Comparison of ENCODE assay signal across 21 cellular contexts in genomic region chr6:160163912-160164311, GRCh38. TPM values are rescaled to one million over a fixed set of nuclear protein-coding genes. Genes with fewer than 3 reads are reported as not detected.
A peak's percentile ranks its signal among the peaks of the same experiment; 100 is the strongest.
DNase-seq lines count a peak whose midpoint lies in the region; ATAC-seq, FAIRE-seq and TF ChIP-seq lines count a peak whose summit lies in the region.
"Had no signal": no experiment of that assay in that cellular context is flagged by ENCODE, and none has a peak within 500 bp of the region (broad histone marks: within the 10 kb centered on the region; RNA-seq: fewer than 3 reads in every experiment).

No MANE protein-coding gene starts in this region.

- no peak overlapping the region for H3K4me3 Mint-ChIP-seq in endodermal cell
- H3K4me3 Mint-ChIP-seq: CD14-positive monocyte; CD4-positive, alpha-beta T cell; CD8-positive, alpha-beta memory T cell; H9 had no signal

- H3K36me3 ChIP-seq in K562 (ENCODE audit: control insufficient read depth, insufficient read depth, low read length) (no peaks in the 10 kb centered on the region), right lobe of liver (peaks cover 0 to 8% (median 1%) of the 10 kb centered on the region in 4 donors), endodermal cell (ENCODE audit: control insufficient read depth, insufficient read depth, low read length) (no peaks in the 10 kb centered on the region)
- H3K36me3 ChIP-seq: BE2C; BLaER1 treated with 17β-estradiol and CSF1 and Interleukin-3, amounts not matched to agents 10 nM and 100 nM had no signal

- no peak for TF ChIP-seq RAD21 in K562 (CRISPR knock-in tag; conservative IDR thresholded peaks at IDR 0.05 in 1 of 2, IDR thresholded peaks at IDR 0.05 in 1 of 2)

- CTCF ChIA-PET in K562 (lab: Yijun Ruan, JAX; ENCODE audit: low intra/inter-chr PET ratio): no interaction called here

- H3K9ac ChIP-seq in K562 (ENCODE audit: insufficient read depth in 1 of 2, low read depth in 2 of 2, low read length in 2 of 2) (no peak overlapping the region), endodermal cell (ENCODE audit: extremely low read depth, low read length, poor library complexity, severe bottlenecking) (no peak overlapping the region)
- H3K9ac ChIP-seq: BLaER1 treated with 17β-estradiol and CSF1 and Interleukin-3, amounts not matched to agents 10 nM and 100 nM had no signal

- peaks cover 22% of the 10 kb centered on the region for H3K4me1 Mint-ChIP-seq in endodermal cell
- H3K4me1 Mint-ChIP-seq: CD14-positive monocyte; CD8-positive, alpha-beta memory T cell had no signal

- no peaks in the 10 kb centered on the region for H3K79me2 ChIP-seq in K562 (ENCODE audit: control insufficient read depth, insufficient read depth, low read length)

- TF ChIP-seq POLR2A in K562 (conservative IDR thresholded peaks at IDR 0.05) (no peak), right lobe of liver (IDR thresholded peaks at IDR 0.05) (no peak)

- H3K9me3 Mint-ChIP-seq in endodermal cell: peaks cover 11% of the 10 kb centered on the region

- H3K4me3 ChIP-seq in K562 (no peak overlapping the region), right lobe of liver (peak overlapping the region in 2 of 3 donors; percentile 34 to 48), endodermal cell (ENCODE audit: low read length) (no peak overlapping the region)
- H3K4me3 ChIP-seq: BLaER1 treated with 17β-estradiol and CSF1 and Interleukin-3, amounts not matched to agents 10 nM and 100 nM; GM12878 had no signal

- no peak overlapping the region for H3K27ac Mint-ChIP-seq in endodermal cell
- H3K27ac Mint-ChIP-seq: CD14-positive monocyte; CD4-positive, alpha-beta T cell; H9 had no signal

- peaks cover 9 to 41% of the 10 kb centered on the region in 2 experiments; a peak in 3 of 5 replicates for H3K27me3 ChIP-seq in K562 (ENCODE audit: control insufficient read depth in 2 of 2, insufficient read depth in 2 of 2, low read length in 2 of 2)
- no peaks in the 10 kb centered on the region for H3K27me3 ChIP-seq in right lobe of liver
- no peaks in the 10 kb centered on the region for H3K27me3 ChIP-seq in endodermal cell (ENCODE audit: control insufficient read depth, insufficient read depth, low read length, poor library complexity, severe bottlenecking)
- H3K27me3 ChIP-seq: BE2C; BLaER1 treated with 17β-estradiol and CSF1 and Interleukin-3, amounts not matched to agents 10 nM and 100 nM had no signal

- POLR2A ChIA-PET in K562 (lab: Yijun Ruan, JAX): no interaction called here

- TF ChIP-seq CTCF in K562 (IDR thresholded peaks at IDR 0.05 in 2 of 3, conservative IDR thresholded peaks at IDR 0.05 in 1 of 3; ENCODE audit: insufficient read depth in 2 of 3, low read depth in 1 of 3, low read length in 3 of 3) (no peak), right lobe of liver (IDR thresholded peaks at IDR 0.05) (no peak), endodermal cell (conservative IDR thresholded peaks at IDR 0.05) (no peak)

- no peak overlapping the region for H3K27ac ChIP-seq in K562 (ENCODE audit: extremely low read depth, low read depth, low read length)
- H3K27ac ChIP-seq in right lobe of liver: peak overlapping the region; percentile 69 to 95 (median 94)
- no peak overlapping the region for H3K27ac ChIP-seq in endodermal cell (ENCODE audit: low read depth, low read length)
- H3K27ac ChIP-seq: BLaER1 treated with 17β-estradiol and CSF1 and Interleukin-3, amounts not matched to agents 10 nM and 100 nM had no signal

- in situ Hi-C loops in K562 (cut with MboI): no loop called here

- no TSS peak for BruUV-seq in K562 (replicated peaks; lab: Mats Ljungman, UMichigan)

- H3K9me1 ChIP-seq in K562 (ENCODE audit: control insufficient read depth, insufficient read depth, low read length): no peaks in the 10 kb centered on the region

- no peak overlapping the region for H2AFZ ChIP-seq in K562 (ENCODE audit: low read depth, low read length)

- H3K4me2 ChIP-seq in K562 (ENCODE audit: insufficient read depth, low read length): no peak overlapping the region
- H3K4me2 ChIP-seq: BLaER1 treated with 17β-estradiol and CSF1 and Interleukin-3, amounts not matched to agents 10 nM and 100 nM had no signal

- no peak for FAIRE-seq in K562 (lab: Jason Lieb, UNC)
- FAIRE-seq: D721Med, GM12878, GM19239 had no signal

- ATAC-seq in K562 (no peak), left lobe of liver (peak; percentile 9), right lobe of liver (peak in 2 of 4 donors; percentile 1 to 15), GM21528 (IDR thresholded peaks at IDR 0.05; ENCODE audit: low FRiP score, unreplicated experiment) (no peak)
- ATAC-seq: GM12878, HCT116 had no signal

- no peak for DNase-seq in K562 (ENCODE audit: extremely low read depth in 1 of 4, low spot score in 3 of 4)
- DNase-seq in left lobe of liver (ENCODE audit: low spot score): no peak
- no peak for DNase-seq in right lobe of liver
- DNase-seq in endodermal cell: no peak
- no peak for DNase-seq in AML-193 (lab: John Stamatoyannopoulos, UW)
- DNase-seq: BE2C; CD4-positive, alpha-beta T cell; CD8-positive, alpha-beta memory T cell; DMS 273 treated with DMSO at 0.1 percent for 48 hours; DMS79; EL; GDM1; H9 had no signal

- H3K36me3 Mint-ChIP-seq in endodermal cell (ENCODE audit: low read depth): no peaks in the 10 kb centered on the region
- H3K36me3 Mint-ChIP-seq: CD14-positive monocyte had no signal

- H3K4me1 ChIP-seq in K562 (replicated peaks in 1 of 2; ENCODE audit: control insufficient read depth in 2 of 2, insufficient read depth in 2 of 2, low read length in 2 of 2): peaks cover 0 to 4% of the 10 kb centered on the region in 2 experiments; a peak in 2 of 5 replicates
- peaks cover 0 to 50% (median 6%) of the 10 kb centered on the region in 4 donors for H3K4me1 ChIP-seq in right lobe of liver
- peaks cover 5% of the 10 kb centered on the region for H3K4me1 ChIP-seq in endodermal cell (ENCODE audit: control insufficient read depth, insufficient read depth, low read length)
- H3K4me1 ChIP-seq: BE2C; BLaER1 treated with 17β-estradiol and CSF1 and Interleukin-3, amounts not matched to agents 10 nM and 100 nM had no signal

- H3K9me3 ChIP-seq in K562 (replicated peaks; ENCODE audit: control insufficient read depth, insufficient read depth, low read depth, low read length) (no peaks in the 10 kb centered on the region), right lobe of liver (no peaks in the 10 kb centered on the region), endodermal cell (ENCODE audit: control insufficient read depth, low read length) (no peaks in the 10 kb centered on the region)
- H3K9me3 ChIP-seq: BE2C had no signal

- 4% methylated on average over 7 of the region's 7 CpGs for WGBS in K562 (ENCODE audit: insufficient coverage, low coverage, missing lambda C conversion rate)
- WGBS in right lobe of liver (ENCODE audit: insufficient coverage, low coverage, low lambda C conversion rate, missing lambda C conversion rate): 22% methylated on average over 7 of the region's 7 CpGs
- 95 to 100% methylated on average over 1 to 6 of the region's 7 CpGs for WGBS in endodermal cell (ENCODE audit: insufficient coverage in 1 of 2, insufficient read length in 1 of 2), 2 experiments

- H3K27me3 Mint-ChIP-seq in endodermal cell (ENCODE audit: insufficient read depth): no peaks in the 10 kb centered on the region

- TF ChIP-seq EP300 in K562 (IDR thresholded peaks at IDR 0.05; ENCODE audit: low read length): no peak

- H4K20me1 ChIP-seq in K562 (replicated peaks; ENCODE audit: control insufficient read depth, insufficient read depth, low read length): no peaks in the 10 kb centered on the region
- H4K20me1 ChIP-seq: BLaER1 treated with 17β-estradiol and CSF1 and Interleukin-3, amounts not matched to agents 10 nM and 100 nM had no signal

- intact Hi-C loops in K562 (cut with micrococcal nuclease) (no loop called here), right lobe of liver (cut with DNase I) (no loop called here)

TF ChIP-seq in K562, 482 proteins besides CTCF, POLR2A, EP300 and RAD21:
- TF ChIP-seq ZNF316 (IDR thresholded peaks at IDR 0.05): peak; percentile 32
- TF ChIP-seq BRF1 (IDR thresholded peaks at IDR 0.05; ENCODE audit: borderline replicate concordance, extremely low read depth, insufficient read length): no peak
- TF ChIP-seq MAFG (tag; conservative IDR thresholded peaks at IDR 0.05): peak; percentile 16; the same call in 1 of the 2 replicates
- TF ChIP-seq HDAC2 (IDR thresholded peaks at IDR 0.05): no peak

RNA-seq across cellular contexts. Expression of gene SLC22A1, which starts 42.3 kb away (rescaled TPM):
- total RNA-seq in K562 (2011; cell fraction: chromatin; rRNA removed; ENCODE audit: low replicate concordance): 0.86 and 0.93 TPM in 2 replicates
- total RNA-seq in K562 (2011; cell fraction: nucleolus; rRNA removed): 0.67 and 0.79 TPM in 2 replicates
- 1.5 and 1.9 TPM in 2 replicates for total RNA-seq in K562 (2011; cell fraction: nucleoplasm; rRNA removed)
- total RNA-seq in K562 (2014; rRNA removed) (0.37 TPM in 1 of 2 replicates, not detected in the other), K562 (2014; rRNA removed; fragmentation: Illumina TruSeq; extraction: Trizol) (0.18 and 0.19 TPM in 2 replicates), K562 (2015; rRNA removed; fragmentation: Illumina TruSeq; extraction: Trizol) (0.33 and 0.45 TPM in 2 replicates), K562 (2021) (0.54 and 0.60 TPM in 2 replicates), left lobe of liver (1,378 TPM), right lobe of liver (1,000 to 10,000 TPM in 3 of 6 experiments, 100 to 1,000 TPM in 3; 190 to 1,656 (median 769) TPM), endodermal cell (1 to 10 TPM in 1 of 2 donors, not detected in 1; 1.0 TPM)
- polyA plus RNA-seq in K562 (2011; rRNA removed) (0.08 and 0.26 TPM in 2 replicates), K562 (2014; fragmentation: Illumina TruSeq; extraction: Trizol) (0.12 TPM in 1 of 2 replicates, not detected in the other), K562 (2014; fragmentation: Nextera tagmentation; extraction: Ambion mirVana) (under 1 TPM in 1 of 2 experiments, not detected in 1; 0.11 TPM), K562 (2014; rRNA removed) (0.24 TPM in 1 of 2 replicates, not detected in the other)
- 0.18 TPM in 1 of 2 replicates, not detected in the other for polyA plus RNA-seq in K562 (2011; cell fraction: cytosol; rRNA removed)
- polyA plus RNA-seq in K562 (2011; cell fraction: nucleus; rRNA removed): 0.60 and 0.74 TPM in 2 replicates
- 0.14 and 0.25 TPM in 2 replicates for polyA plus RNA-seq in K562 (2012)
- 0.33 and 0.56 TPM in 2 replicates for polyA minus RNA-seq in K562 (2011; rRNA and poly(A)+ RNA removed)
- polyA minus RNA-seq in K562 (2011; cell fraction: cytosol; rRNA and poly(A)+ RNA removed): not detected in 2 replicates
- 0.67 TPM in 2 replicates for polyA minus RNA-seq in K562 (2011; cell fraction: nucleus; rRNA and poly(A)+ RNA removed)
- polyA plus RNA-seq in endodermal cell (2013, experiment 1 of 2): not detected
- 0.17 TPM for polyA plus RNA-seq in endodermal cell (2013, experiment 2 of 2)
- total RNA-seq: H4 had no signal

Comparison
In these comparisons a context has a peak if more than half of its experiments do, and no peak if none do; other contexts are left out.
1. H3K27ac ChIP-seq: peak in right lobe of liver (3 of 3); none in K562 (single experiment) and endodermal cell (single experiment).
2. H3K4me3 ChIP-seq: peak in right lobe of liver (2 of 3); none in K562 (single experiment) and endodermal cell (single experiment).
3. RNA of gene SLC22A1, which starts 42.3 kb away (total RNA-seq): 1,378 TPM in left lobe of liver (single experiment) and 190 to 1,656 TPM in right lobe of liver; 1.0 TPM in endodermal cell and 0.18 to 1.9 TPM in K562; every median in the first group is over 10 times any median in the second.